3 cellular contexts compared by ENCODE assay signal in the genomic region with DNA sequence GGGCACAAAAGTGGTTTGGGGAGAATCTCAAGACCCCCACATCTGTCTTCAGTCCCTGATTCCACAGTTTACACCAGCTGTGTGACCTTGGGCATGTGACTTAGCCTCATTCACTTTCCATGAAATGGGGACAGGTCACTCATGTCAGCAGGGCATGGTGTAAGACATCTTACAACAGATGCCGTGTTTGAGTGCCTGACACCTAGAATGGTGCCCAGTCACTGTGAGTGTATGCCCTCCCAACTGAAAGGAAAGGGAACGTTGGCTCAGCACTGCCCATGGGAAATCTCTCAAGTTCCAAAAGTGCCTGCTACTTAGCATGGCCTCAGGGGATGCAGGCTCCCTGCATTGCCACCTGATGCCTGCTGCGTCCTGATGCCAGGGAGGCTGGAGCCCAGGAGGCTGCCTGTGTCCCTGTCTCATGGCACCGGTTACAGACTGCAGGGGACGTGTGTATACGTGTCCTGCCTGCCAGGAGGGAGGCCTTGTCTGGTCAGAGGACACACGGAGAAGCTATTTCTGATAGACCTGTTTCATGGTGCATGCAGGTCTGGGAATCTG.
A peak's percentile ranks its signal among the peaks of the same experiment; 100 is the strongest.
TF ChIP-seq lines count a peak whose summit lies in the region.

No MANE protein-coding gene starts in this region.

TF ChIP-seq in GM12891, 5 proteins besides CTCF, POLR2A, EP300 and RAD21:
- TF ChIP-seq TAF1 (IDR thresholded peaks at IDR 0.05; ENCODE audit: low read depth, low read length) (no peak), POLR2AphosphoS5 (IDR thresholded peaks at IDR 0.05; ENCODE audit: low read depth, low read length) (peak; percentile 34; the same call in 1 of the 2 replicates)

TF ChIP-seq in H1, 55 proteins besides CTCF, POLR2A, EP300 and RAD21:
- 0 out of 2 replicates have a peak, but pooled peaks have one; percentile 48 for TF ChIP-seq POLR2AphosphoS5 (IDR thresholded peaks at IDR 0.05; ENCODE audit: low read depth, low read length)
- TF ChIP-seq CREB1 (IDR thresholded peaks at IDR 0.05), result no peak

TF ChIP-seq in HEK293T, 16 proteins besides CTCF, POLR2A, EP300 and RAD21:
- TF ChIP-seq HDGF (IDR thresholded peaks at IDR 0.05; ENCODE audit: borderline replicate concordance) (no peak), SUZ12 (IDR thresholded peaks at IDR 0.05) (no peak), FOXK2 (IDR thresholded peaks at IDR 0.05) (no peak), FOXA1 (IDR thresholded peaks at IDR 0.05) (no peak)
